ENCODE assay signal across 8 cellular contexts in genomic region chr14:80942158-80942738, GRCh38. TPM values are rescaled to one million over a fixed set of nuclear protein-coding genes. Genes with fewer than 3 reads are reported as not detected.
DNase-seq lines count a peak whose midpoint lies in the region; ATAC-seq and TF ChIP-seq lines count a peak whose summit lies in the region.

No MANE protein-coding gene starts in this region.

- H3K27me3 Mint-ChIP-seq in activated naive CD8-positive, alpha-beta T cell, result no peaks in the 10 kb centered on the region
- H3K27me3 Mint-ChIP-seq in immature natural killer cell (ENCODE audit: low read depth in 3 of 3) (peaks cover 0 to 4% (median 0%) of the 10 kb centered on the region in 3 donors), type B pancreatic cell (peaks cover 7% of the 10 kb centered on the region)

- H3K4me1 Mint-ChIP-seq in activated naive CD8-positive, alpha-beta T cell (ENCODE audit: low read depth), result peaks cover 42% of the 10 kb centered on the region
- H3K4me1 Mint-ChIP-seq in immature natural killer cell, result peaks cover 18 to 26% of the 10 kb centered on the region in 2 donors
- peaks cover 17% of the 10 kb centered on the region for H3K4me1 Mint-ChIP-seq in type B pancreatic cell (ENCODE audit: unreplicated experiment)

- H3K36me3 Mint-ChIP-seq in activated naive CD8-positive, alpha-beta T cell, result peaks cover 2% of the 10 kb centered on the region
- H3K36me3 Mint-ChIP-seq in immature natural killer cell (no peaks in the 10 kb centered on the region), type B pancreatic cell (no peaks in the 10 kb centered on the region)

- CTCF ChIA-PET in AG04449 (lab: Yijun Ruan, JAX), result interaction anchor here (0.9 to 3.5 kb wide), 6 partner anchors 8 to 54 kb away, joined by 3 to 13 read pairs (median 6); partner anchors contain the start of gene TSHR

- peak overlapping the region; percentile 51 for H3K4me3 ChIP-seq in AG04449 (ENCODE audit: low read depth, low read length)

- no peak for TF ChIP-seq CTCF in AG04449 (IDR thresholded peaks at IDR 0.05; ENCODE audit: insufficient read depth, low read length, missing control alignments)
- no peak for TF ChIP-seq CTCF in type B pancreatic cell (conservative IDR thresholded peaks at IDR 0.05)

- DNase-seq in AG04449 (ENCODE audit: low read depth, low spot score) (no peak), immature natural killer cell (no peak), type B pancreatic cell (ENCODE audit: extremely low spot score, unreplicated experiment) (no peak), medulla oblongata (ENCODE audit: extremely low spot score) (no peak)

- POLR2A ChIA-PET in AG04449 (lab: Yijun Ruan, JAX), result interaction anchor here (1.4 kb wide), 1 partner anchor 276 kb away, joined by 10 read pairs; no protein-coding TSS in a partner anchor

- H3K27ac Mint-ChIP-seq in activated naive CD8-positive, alpha-beta T cell, result peak overlapping the region; percentile 96
- H3K27ac Mint-ChIP-seq in immature natural killer cell (peak overlapping the region; percentile 72 to 93 (median 82)), type B pancreatic cell (peak overlapping the region; percentile 94)

- H3K9me3 Mint-ChIP-seq in activated naive CD8-positive, alpha-beta T cell (ENCODE audit: low read depth), result no peaks in the 10 kb centered on the region
- no peaks in the 10 kb centered on the region for H3K9me3 Mint-ChIP-seq in immature natural killer cell
- H3K9me3 Mint-ChIP-seq in type B pancreatic cell, result no peaks in the 10 kb centered on the region

- ATAC-seq in GM18907 (IDR thresholded peaks at IDR 0.05; ENCODE audit: unreplicated experiment) (peak; percentile 28), HG03442 (IDR thresholded peaks at IDR 0.05; ENCODE audit: unreplicated experiment) (peak; percentile 3), GM21360 (IDR thresholded peaks at IDR 0.05; ENCODE audit: unreplicated experiment) (no peak)

- peak overlapping the region; percentile 88 for H3K4me3 Mint-ChIP-seq in activated naive CD8-positive, alpha-beta T cell
- peak overlapping the region; percentile 85 to 92 (median 87) for H3K4me3 Mint-ChIP-seq in immature natural killer cell
- peak overlapping the region; percentile 93 for H3K4me3 Mint-ChIP-seq in type B pancreatic cell

RNA-seq across cellular contexts. Expression of gene CEP128, which starts 0.7 kb away (rescaled TPM):
- polyA plus RNA-seq in immature natural killer cell, result 1 to 10 TPM; 1.6 to 5.0 (median 2.0) TPM
- total RNA-seq in type B pancreatic cell (ENCODE audit: low replicate concordance), result 7.4 and 17.7 TPM in 2 replicates

RNA-seq across cellular contexts. Expression of gene TSHR, which starts 13.2 kb away (rescaled TPM):
- not detected for polyA plus RNA-seq in immature natural killer cell
- total RNA-seq in type B pancreatic cell (ENCODE audit: low replicate concordance), result 0.65 and 1.6 TPM in 2 replicates
